9 cellular contexts compared by ENCODE assay signal in the genomic region with DNA sequence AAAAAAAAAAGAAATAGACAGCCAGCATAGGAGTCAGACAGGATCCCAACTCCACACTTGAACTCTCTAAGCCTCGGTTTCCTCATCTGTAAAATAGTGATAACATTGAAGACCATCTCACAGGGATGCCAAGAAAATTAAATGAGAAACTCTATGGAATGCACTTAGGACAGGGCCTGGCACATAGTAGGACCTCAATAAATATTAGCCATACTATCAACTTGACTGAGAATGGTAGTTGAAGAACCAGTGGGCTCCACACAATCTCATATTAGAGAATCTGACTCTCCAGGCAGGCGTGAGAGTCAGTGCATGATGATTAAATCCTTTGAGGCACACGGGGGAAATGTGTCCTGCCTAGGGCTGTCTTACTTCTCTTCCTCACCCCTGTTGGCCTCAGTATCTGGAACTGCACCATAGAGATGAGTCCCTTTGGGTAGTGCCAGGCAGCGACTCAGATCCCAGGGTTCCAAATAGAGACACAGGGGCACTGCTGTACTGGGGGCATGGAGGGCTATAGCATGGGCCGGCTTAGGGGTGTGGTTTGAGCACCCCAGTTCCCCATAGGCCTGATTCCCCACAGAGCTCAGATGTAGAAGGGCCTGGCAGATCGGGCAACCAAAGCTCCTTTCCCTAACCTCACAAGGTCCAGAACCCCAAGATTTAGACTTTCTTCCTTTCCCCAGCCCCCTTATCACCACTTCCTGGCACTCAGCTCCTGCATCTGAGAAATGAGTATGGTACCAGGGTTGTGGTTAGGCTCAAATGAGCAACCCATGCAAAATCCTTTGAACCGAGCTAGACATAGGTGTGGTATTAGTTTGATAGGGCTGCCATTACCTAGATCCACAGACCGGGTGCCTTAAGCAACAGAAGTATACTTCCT. TPM values are rescaled to one million over a fixed set of nuclear protein-coding genes. Genes with fewer than 3 reads are reported as not detected.
DNase-seq lines count a peak whose midpoint lies in the region; ATAC-seq lines count a peak whose summit lies in the region.
"Had no signal": no experiment of that assay in that cellular context is flagged by ENCODE, and none has a peak within 500 bp of the region (broad histone marks: within the 10 kb centered on the region; RNA-seq: fewer than 3 reads in every experiment).

No MANE protein-coding gene starts in this region.

- peak; percentile 43 for ATAC-seq in activated CD4-positive, alpha-beta T cell treated with anti-CD3 and anti-CD28 coated beads for 36 hours
- peak; percentile 34 for ATAC-seq in HG03565 (IDR thresholded peaks at IDR 0.05; ENCODE audit: unreplicated experiment)
- peak; percentile 55 for ATAC-seq in stimulated activated naive CD8-positive, alpha-beta T cell treated with anti-CD3 and anti-CD28 coated beads, Interleukin-15, Interleukin-2, amounts not matched to agents 100 U/mL and 50 U/mL, for 24 hours
- ATAC-seq: A549 had no signal

- H3K27me3 Mint-ChIP-seq in activated CD4-positive, alpha-beta T cell treated with anti-CD3 and anti-CD28 coated beads for 36 hours: no peaks in the 10 kb centered on the region
- no peaks in the 10 kb centered on the region for H3K27me3 Mint-ChIP-seq in activated naive CD4-positive, alpha-beta T cell treated with anti-CD3 and anti-CD28 coated beads, Interleukin-2, amount 10 ng/mL, durations not matched to agents 7 days and 5 days

- CTCF ChIA-PET in activated CD4-positive, alpha-beta T cell treated with anti-CD3 and anti-CD28 coated beads for 36 hours (lab: Charles Lee): interaction anchor here (0.5 to 1.3 kb wide), 16 partner anchors 8 to 339 kb away, joined by 3 to 9 read pairs (median 4); a partner anchor contains a TSS
- CTCF ChIA-PET in activated naive CD4-positive, alpha-beta T cell treated with anti-CD3 and anti-CD28 coated beads, Interleukin-2, amount 10 ng/mL, durations not matched to agents 7 days and 5 days (lab: Charles Lee): interaction anchor here (0.8 to 1.8 kb wide), 7 partner anchors 15 to 137 kb away, joined by 3 to 8 read pairs (median 4); no protein-coding TSS in a partner anchor

- intact Hi-C loops in activated CD4-positive, alpha-beta T cell treated with anti-CD3 and anti-CD28 coated beads for 36 hours (cut with DNase I, micrococcal nuclease): loop anchor here (1.0 to 5.0 kb wide), 5 partner anchors 34 to 394 kb away; a partner anchor contains a TSS

- H3K9me3 Mint-ChIP-seq in activated CD4-positive, alpha-beta T cell treated with anti-CD3 and anti-CD28 coated beads for 36 hours (ENCODE audit: low read depth): peaks cover 2% of the 10 kb centered on the region
- no peaks in the 10 kb centered on the region for H3K9me3 Mint-ChIP-seq in activated naive CD4-positive, alpha-beta T cell treated with anti-CD3 and anti-CD28 coated beads, Interleukin-2, amount 10 ng/mL, durations not matched to agents 7 days and 5 days

- peaks cover 94% of the 10 kb centered on the region for H3K4me1 Mint-ChIP-seq in activated CD4-positive, alpha-beta T cell treated with anti-CD3 and anti-CD28 coated beads for 36 hours
- H3K4me1 Mint-ChIP-seq in activated naive CD4-positive, alpha-beta T cell treated with anti-CD3 and anti-CD28 coated beads, Interleukin-2, amount 10 ng/mL, durations not matched to agents 7 days and 5 days: peaks cover 97% of the 10 kb centered on the region

- H3K36me3 Mint-ChIP-seq in activated CD4-positive, alpha-beta T cell treated with anti-CD3 and anti-CD28 coated beads for 36 hours (ENCODE audit: low read depth): peaks cover 3% of the 10 kb centered on the region
- peaks cover 16% of the 10 kb centered on the region for H3K36me3 Mint-ChIP-seq in activated naive CD4-positive, alpha-beta T cell treated with anti-CD3 and anti-CD28 coated beads, Interleukin-2, amount 10 ng/mL, durations not matched to agents 7 days and 5 days

- peak overlapping the region; percentile 73 for H3K4me3 Mint-ChIP-seq in activated CD4-positive, alpha-beta T cell treated with anti-CD3 and anti-CD28 coated beads for 36 hours
- H3K4me3 Mint-ChIP-seq in activated naive CD4-positive, alpha-beta T cell treated with anti-CD3 and anti-CD28 coated beads, Interleukin-2, amount 10 ng/mL, durations not matched to agents 7 days and 5 days: peak overlapping the region; percentile 63

- H3K27ac Mint-ChIP-seq in activated CD4-positive, alpha-beta T cell treated with anti-CD3 and anti-CD28 coated beads for 36 hours: peak overlapping the region; percentile 97
- H3K27ac Mint-ChIP-seq in activated naive CD4-positive, alpha-beta T cell treated with anti-CD3 and anti-CD28 coated beads, Interleukin-2, amount 10 ng/mL, durations not matched to agents 7 days and 5 days: peak overlapping the region; percentile 96

- DNase-seq in activated CD4-positive, alpha-beta T cell treated with anti-CD3 and anti-CD28 coated beads for 36 hours: peak; percentile 77
- no peak for DNase-seq in activated CD4-positive, alpha-beta T cell treated with anti-CD3 and anti-CD28 coated beads, Interleukin-2, amount 50 U/mL, for 1 hour
- peak; percentile 65 for DNase-seq in activated naive CD4-positive, alpha-beta T cell treated with anti-CD3 and anti-CD28 coated beads, Interleukin-2, amount 10 ng/mL, durations not matched to agents 7 days and 5 days
- DNase-seq in stimulated activated naive CD8-positive, alpha-beta T cell treated with anti-CD3 and anti-CD28 coated beads, Interleukin-15, Interleukin-2, amounts not matched to agents 100 U/mL and 50 U/mL, for 24 hours: peak; percentile 51
- no peak for DNase-seq in middle frontal gyrus (ENCODE audit: extremely low spot score, low spot score)
- DNase-seq in AG08396 (ENCODE audit: low spot score): no peak
- DNase-seq in NOMO-1 treated with dmso at 0.1 percent for 144 hours (lab: John Stamatoyannopoulos, UW; ENCODE audit: unreplicated experiment): no peak

- POLR2A ChIA-PET in activated CD4-positive, alpha-beta T cell treated with anti-CD3 and anti-CD28 coated beads for 36 hours (lab: Charles Lee): interaction anchor here (0.6 to 2.9 kb wide), 8 partner anchors 10 to 244 kb away, joined by 3 to 15 read pairs (median 6); no protein-coding TSS in a partner anchor

RNA-seq across cellular contexts. Expression of a gene that starts 51.3 kb away (rescaled TPM):
- 100 to 1,000 TPM; 122 to 148 TPM for total RNA-seq in activated CD4-positive, alpha-beta T cell treated with anti-CD3 and anti-CD28 coated beads for 36 hours

Comparison
In these comparisons a context has a peak if more than half of its experiments do, and no peak if none do; other contexts are left out.
1. DNase-seq: peak in activated CD4-positive, alpha-beta T cell treated with anti-CD3 and anti-CD28 coated beads for 36 hours (single experiment), activated naive CD4-positive, alpha-beta T cell treated with anti-CD3 and anti-CD28 coated beads, Interleukin-2, amount 10 ng/mL, durations not matched to agents 7 days and 5 days (single experiment) and stimulated activated naive CD8-positive, alpha-beta T cell treated with anti-CD3 and anti-CD28 coated beads, Interleukin-15, Interleukin-2, amounts not matched to agents 100 U/mL and 50 U/mL, for 24 hours (single experiment); none in activated CD4-positive, alpha-beta T cell treated with anti-CD3 and anti-CD28 coated beads, Interleukin-2, amount 50 U/mL, for 1 hour (single experiment), middle frontal gyrus (single experiment), AG08396 (single experiment) and NOMO-1 treated with dmso at 0.1 percent for 144 hours (single experiment).
2. Peak in every context shown above with its lines, with median percentiles within 50 percentile points of each other: ATAC-seq.